8 cellular contexts compared by ENCODE assay signal in the genomic region with DNA sequence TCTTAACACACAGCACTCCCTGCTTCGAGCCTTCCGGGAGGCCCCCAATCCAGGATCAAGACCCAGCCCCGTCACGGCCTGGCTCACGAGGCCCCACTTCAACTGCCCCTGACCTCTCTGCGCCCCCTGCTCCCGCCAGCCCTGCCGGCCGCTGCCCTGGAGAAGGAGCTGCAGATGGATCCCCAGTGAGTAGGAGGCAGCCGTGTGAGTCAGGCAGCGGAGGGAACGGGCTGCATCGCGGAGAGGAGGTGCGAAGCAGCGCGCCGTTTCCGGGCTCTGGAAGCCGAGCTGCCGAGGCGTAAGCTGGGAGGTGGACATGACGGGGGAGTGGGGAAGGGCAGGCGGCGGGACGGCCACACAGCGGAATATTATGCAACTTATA.
A peak's percentile ranks its signal among the peaks of the same experiment; 100 is the strongest.
DNase-seq lines count a peak whose midpoint lies in the region; ATAC-seq and TF ChIP-seq lines count a peak whose summit lies in the region.

No MANE protein-coding gene starts in this region.

- no peak overlapping the region for H3K27ac ChIP-seq in gastroesophageal sphincter

- no peak for TF ChIP-seq EP300 in gastroesophageal sphincter (IDR thresholded peaks at IDR 0.05)

- ATAC-seq in gastroesophageal sphincter (peak; percentile 25), GM19035 (IDR thresholded peaks at IDR 0.05; ENCODE audit: unreplicated experiment) (no peak)

- H3K9me3 ChIP-seq in gastroesophageal sphincter, result no peaks in the 10 kb centered on the region

- WGBS in gastroesophageal sphincter (ENCODE audit: low coverage in 1 of 2), 2 donors, result 5 to 6% methylated on average over 5 of the region's 27 CpGs

- H3K36me3 ChIP-seq in gastroesophageal sphincter, result no peaks in the 10 kb centered on the region

- no peak for TF ChIP-seq CTCF in gastroesophageal sphincter (IDR thresholded peaks at IDR 0.05)

- peaks cover 4 to 26% (median 20%) of the 10 kb centered on the region in 3 donors for H3K4me1 ChIP-seq in gastroesophageal sphincter

- no peak for TF ChIP-seq POLR2A in gastroesophageal sphincter (IDR thresholded peaks at IDR 0.05)

- peak overlapping the region in 1 of 2 donors; percentile 12 for H3K4me3 ChIP-seq in gastroesophageal sphincter

- H3K27me3 ChIP-seq in gastroesophageal sphincter, result peaks cover 80% of the 10 kb centered on the region

- peak; percentile 73 for DNase-seq in EH (ENCODE audit: low read depth)
- DNase-seq in retina, result peak; percentile 73
- DNase-seq in stimulated activated naive CD4-positive, alpha-beta T cell treated with Interleukin-2 at 50 U/mL for 16 hours (lab: John Stamatoyannopoulos, UW), result no peak
- no peak for DNase-seq in GDM1 (lab: John Stamatoyannopoulos, UW)
- no peak for DNase-seq in D341Med (ENCODE audit: low spot score)

TF ChIP-seq in PFSK-1, 5 proteins besides CTCF, POLR2A, EP300 and RAD21:
- TF ChIP-seq POLR2AphosphoS5 (IDR thresholded peaks at IDR 0.05; ENCODE audit: low read depth, low read length) (no peak), TAF1 (IDR thresholded peaks at IDR 0.05; ENCODE audit: borderline replicate concordance, insufficient read depth, low read length) (no peak), SIN3A (IDR thresholded peaks at IDR 0.05; ENCODE audit: borderline replicate concordance, insufficient read depth, low read length) (no peak), FOXP2 (optimal IDR thresholded peaks at IDR 0.05; ENCODE audit: borderline replicate concordance, extremely low read depth, extremely low read length, insufficient read depth) (peak; percentile 81)
- TF ChIP-seq, protein P1, sequence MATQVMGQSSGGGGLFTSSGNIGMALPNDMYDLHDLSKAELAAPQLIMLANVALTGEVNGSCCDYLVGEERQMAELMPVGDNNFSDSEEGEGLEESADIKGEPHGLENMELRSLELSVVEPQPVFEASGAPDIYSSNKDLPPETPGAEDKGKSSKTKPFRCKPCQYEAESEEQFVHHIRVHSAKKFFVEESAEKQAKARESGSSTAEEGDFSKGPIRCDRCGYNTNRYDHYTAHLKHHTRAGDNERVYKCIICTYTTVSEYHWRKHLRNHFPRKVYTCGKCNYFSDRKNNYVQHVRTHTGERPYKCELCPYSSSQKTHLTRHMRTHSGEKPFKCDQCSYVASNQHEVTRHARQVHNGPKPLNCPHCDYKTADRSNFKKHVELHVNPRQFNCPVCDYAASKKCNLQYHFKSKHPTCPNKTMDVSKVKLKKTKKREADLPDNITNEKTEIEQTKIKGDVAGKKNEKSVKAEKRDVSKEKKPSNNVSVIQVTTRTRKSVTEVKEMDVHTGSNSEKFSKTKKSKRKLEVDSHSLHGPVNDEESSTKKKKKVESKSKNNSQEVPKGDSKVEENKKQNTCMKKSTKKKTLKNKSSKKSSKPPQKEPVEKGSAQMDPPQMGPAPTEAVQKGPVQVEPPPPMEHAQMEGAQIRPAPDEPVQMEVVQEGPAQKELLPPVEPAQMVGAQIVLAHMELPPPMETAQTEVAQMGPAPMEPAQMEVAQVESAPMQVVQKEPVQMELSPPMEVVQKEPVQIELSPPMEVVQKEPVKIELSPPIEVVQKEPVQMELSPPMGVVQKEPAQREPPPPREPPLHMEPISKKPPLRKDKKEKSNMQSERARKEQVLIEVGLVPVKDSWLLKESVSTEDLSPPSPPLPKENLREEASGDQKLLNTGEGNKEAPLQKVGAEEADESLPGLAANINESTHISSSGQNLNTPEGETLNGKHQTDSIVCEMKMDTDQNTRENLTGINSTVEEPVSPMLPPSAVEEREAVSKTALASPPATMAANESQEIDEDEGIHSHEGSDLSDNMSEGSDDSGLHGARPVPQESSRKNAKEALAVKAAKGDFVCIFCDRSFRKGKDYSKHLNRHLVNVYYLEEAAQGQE (IDR thresholded peaks at IDR 0.05; ENCODE audit: insufficient read depth in 1 of 2, low read depth in 2 of 2, low read length in 2 of 2), result 0 out of 4 replicates have a peak, but pooled peaks of 1 of the 2 experiments have one; percentile 35

Comparison
In these comparisons a context has a peak if more than half of its experiments do, and no peak if none do; other contexts are left out.
1. DNase-seq: peak in EH (single experiment) and retina (single experiment); none in stimulated activated naive CD4-positive, alpha-beta T cell treated with Interleukin-2 at 50 U/mL for 16 hours (single experiment), GDM1 (single experiment) and D341Med (single experiment).